15 cellular contexts compared by ENCODE assay signal in the genomic region with DNA sequence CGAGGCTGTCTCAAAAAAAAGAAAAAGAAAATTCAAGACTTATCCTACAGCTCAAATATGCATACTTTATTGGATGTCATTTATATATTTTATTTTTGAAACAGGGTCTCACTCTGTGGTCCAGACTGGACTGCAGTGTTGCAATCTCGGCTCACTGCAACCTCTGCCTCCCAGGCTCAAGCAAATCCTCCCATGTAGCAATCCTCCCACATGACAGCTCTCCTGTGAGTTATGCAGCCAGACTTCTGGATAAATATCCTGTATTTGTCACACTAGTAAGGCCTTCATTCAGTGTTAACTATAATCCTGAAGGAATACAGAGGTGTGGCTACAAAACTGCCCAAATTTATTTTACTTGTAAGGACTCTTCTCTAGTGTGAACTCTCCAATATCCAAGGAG. TPM values are rescaled to one million over a fixed set of nuclear protein-coding genes. Genes with fewer than 3 reads are reported as not detected.
DNase-seq lines count a peak whose midpoint lies in the region; ATAC-seq and TF ChIP-seq lines count a peak whose summit lies in the region.
"Had no signal": no experiment of that assay in that cellular context is flagged by ENCODE, and none has a peak within 500 bp of the region (broad histone marks: within the 10 kb centered on the region; RNA-seq: fewer than 3 reads in every experiment).

No MANE protein-coding gene starts in this region.

- 28% methylated on average over 1 of the region's 2 CpGs for WGBS in right lobe of liver (ENCODE audit: insufficient coverage, low coverage, low lambda C conversion rate, missing lambda C conversion rate)

- H3K36me3 ChIP-seq in adipocyte (ENCODE audit: control insufficient read depth, insufficient read depth, low read length, severe bottlenecking), result peaks cover 23% of the 10 kb centered on the region
- H3K36me3 ChIP-seq in right lobe of liver, result peaks cover 0 to 27% (median 5%) of the 10 kb centered on the region in 4 donors

- H3K4me3 ChIP-seq in adipocyte (ENCODE audit: low read length) (no peak overlapping the region), right lobe of liver (no peak overlapping the region)

- intact Hi-C loops in right lobe of liver (cut with DNase I), result no loop called here

- H3K27me3 ChIP-seq in adipocyte (replicated peaks; ENCODE audit: control insufficient read depth, insufficient read depth, low read length), result no peaks in the 10 kb centered on the region
- no peaks in the 10 kb centered on the region for H3K27me3 ChIP-seq in right lobe of liver

- ATAC-seq in right lobe of liver, result peak; percentile 21 to 61 (median 26)

- H3K4me1 ChIP-seq in adipocyte (ENCODE audit: control insufficient read depth, insufficient read depth, low read length) (peaks cover 14% of the 10 kb centered on the region), right lobe of liver (peaks cover 0 to 69% (median 22%) of the 10 kb centered on the region in 4 donors)

- H3K9me3 ChIP-seq in adipocyte (ENCODE audit: control insufficient read depth, low read length) (no peaks in the 10 kb centered on the region), right lobe of liver (no peaks in the 10 kb centered on the region)

- TF ChIP-seq CTCF in 22Rv1 (IDR thresholded peaks at IDR 0.05) (no peak), right lobe of liver (IDR thresholded peaks at IDR 0.05) (no peak)

- DNase-seq in adipocyte (ENCODE audit: low read depth), result peak; percentile 44
- no peak for DNase-seq in epithelial cell of prostate (ENCODE audit: low read depth, low spot score)
- DNase-seq in right lobe of liver, result peak in 1 of 3 donors; percentile 52
- DNase-seq in NCI-H1436 treated with DMSO at 0.1 percent for 48 hours (lab: John Stamatoyannopoulos, UW), result no peak
- no peak for DNase-seq in activated gamma-delta T cell treated with Interleukin-2 at 50 U/mL for 16 hours
- DNase-seq in stimulated activated CD4-positive, alpha-beta T cell treated with anti-CD3 and anti-CD28 coated beads, Interleukin-2, amount 100 ng/mL, for 24 hours, result no peak
- no peak for DNase-seq in epidermal melanocyte (ENCODE audit: insufficient read length, low spot score)
- DNase-seq: COR-L47, H9, NCI-H1105, NCI-H2029, NCI-H526 treated with DMSO at 0.1 percent for 48 hours had no signal

- H3K27ac ChIP-seq in 22Rv1 (0 out of 2 replicates have a peak overlapping the region, but pooled peaks have one; percentile 17), epithelial cell of prostate (peak overlapping the region; percentile 94), right lobe of liver (no peak overlapping the region)
- H3K27ac ChIP-seq: C4-2B, KMS-11 had no signal

- H3K9ac ChIP-seq in adipocyte (ENCODE audit: low read length), result no peak overlapping the region
- H3K9ac ChIP-seq: KMS-11 had no signal

- no peak for TF ChIP-seq POLR2A in right lobe of liver (IDR thresholded peaks at IDR 0.05)

RNA-seq across cellular contexts. Expression of gene ZNF552, which starts 7.2 kb away (rescaled TPM):
- 1 to 10 TPM; 2.6 to 9.0 (median 4.9) TPM for total RNA-seq in right lobe of liver

RNA-seq across cellular contexts. Expression of gene ZNF587B, which starts 22.6 kb away (rescaled TPM):
- 10 to 100 TPM in 3 of 6 experiments, 1 to 10 TPM in 3; 7.2 to 13.1 (median 10.4) TPM for total RNA-seq in right lobe of liver

RNA-seq across cellular contexts. Expression of gene ZNF586, which starts 38.1 kb away (rescaled TPM):
- 1 to 10 TPM; 4.0 to 8.4 (median 5.9) TPM for total RNA-seq in right lobe of liver

RNA-seq across cellular contexts. Expression of gene ZNF587, which starts 42.1 kb away (rescaled TPM):
- 10 to 100 TPM in 5 of 6 experiments, 1 to 10 TPM in 1; 5.2 to 20.2 (median 12.6) TPM for total RNA-seq in right lobe of liver

Comparison
In these comparisons a context has a peak if more than half of its experiments do, and no peak if none do; other contexts are left out.
1. H3K27ac ChIP-seq: peak in 22Rv1 (single experiment) and epithelial cell of prostate (single experiment); none in right lobe of liver (0 of 3).